ENCODE assay signal across 21 cellular contexts in the genomic region with DNA sequence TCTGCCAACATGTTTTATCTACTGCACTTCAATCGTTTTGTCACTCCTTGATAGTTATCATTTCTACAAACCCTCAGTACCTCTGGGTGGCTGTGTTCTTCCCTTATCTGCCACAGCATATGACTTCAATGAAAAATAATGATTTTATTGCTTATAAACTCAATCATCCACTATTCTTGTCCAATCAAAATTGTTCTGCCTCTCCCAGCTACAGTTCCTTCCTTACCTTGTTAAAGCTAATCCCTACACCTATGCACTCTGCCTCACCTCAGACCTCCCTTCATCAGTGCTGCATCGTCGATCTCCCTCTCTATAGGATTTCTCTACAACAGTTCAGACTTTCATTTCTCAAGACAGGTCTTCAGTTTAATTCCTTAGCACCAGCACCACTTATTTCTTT. TPM values are rescaled to one million over a fixed set of nuclear protein-coding genes. Genes with fewer than 3 reads are reported as not detected.
DNase-seq lines count a peak whose midpoint lies in the region; ATAC-seq, FAIRE-seq and TF ChIP-seq lines count a peak whose summit lies in the region.
"Had no signal": no experiment of that assay in that cellular context is flagged by ENCODE, and none has a peak within 500 bp of the region (broad histone marks: within the 10 kb centered on the region; RNA-seq: fewer than 3 reads in every experiment).

No MANE protein-coding gene starts in this region.

- no peak overlapping the region for H3K4me3 ChIP-seq in CD4-positive, alpha-beta memory T cell (ENCODE audit: low read length in 2 of 2)
- H3K4me3 ChIP-seq in mucosa of descending colon (no peak overlapping the region), small intestine (ENCODE audit: low read depth in 1 of 2, low read length in 2 of 2) (no peak overlapping the region), SJCRH30 (no peak overlapping the region)
- H3K4me3 ChIP-seq: A549 had no signal

- H3K4me3 Mint-ChIP-seq in CD4-positive, alpha-beta memory T cell: no peak overlapping the region
- peak overlapping the region; percentile 66 for H3K4me3 Mint-ChIP-seq in endothelial cell (ENCODE audit: unreplicated experiment)
- H3K4me3 Mint-ChIP-seq: B cell; CD4-positive, alpha-beta T cell; CD8-positive, alpha-beta memory T cell had no signal

- peaks cover 7 to 11% (median 10%) of the 10 kb centered on the region in 4 donors for H3K4me1 Mint-ChIP-seq in CD4-positive, alpha-beta memory T cell
- H3K4me1 Mint-ChIP-seq in endothelial cell (ENCODE audit: unreplicated experiment): no peaks in the 10 kb centered on the region

- H3K4me1 ChIP-seq in CD4-positive, alpha-beta memory T cell (ENCODE audit: insufficient read depth, low read length): peaks cover 4% of the 10 kb centered on the region
- H3K4me1 ChIP-seq in mucosa of descending colon (ENCODE audit: low read depth) (no peaks in the 10 kb centered on the region), small intestine (ENCODE audit: control insufficient read depth in 2 of 2, insufficient read depth in 1 of 2, low read depth in 1 of 2, low read length in 1 of 2) (no peaks in the 10 kb centered on the region), SJCRH30 (peaks cover 4% of the 10 kb centered on the region; the same call in 1 of the 2 replicates)
- H3K4me1 ChIP-seq: A549 had no signal

- ATAC-seq in mucosa of descending colon: peak; percentile 64
- ATAC-seq in HG03378 (IDR thresholded peaks at IDR 0.05; ENCODE audit: unreplicated experiment): no peak
- ATAC-seq: A549 had no signal

- no peak for TF ChIP-seq CTCF in endothelial cell (IDR thresholded peaks at IDR 0.05; ENCODE audit: unreplicated experiment)
- no peak for TF ChIP-seq CTCF in mucosa of descending colon (IDR thresholded peaks at IDR 0.05)

- H3K27me3 Mint-ChIP-seq in CD4-positive, alpha-beta memory T cell: no peaks in the 10 kb centered on the region
- peaks cover 6% of the 10 kb centered on the region for H3K27me3 Mint-ChIP-seq in endothelial cell (ENCODE audit: unreplicated experiment)
- H3K27me3 Mint-ChIP-seq: B cell; CD4-positive, alpha-beta T cell; CD8-positive, alpha-beta memory T cell had no signal

- H3K36me3 Mint-ChIP-seq in CD4-positive, alpha-beta memory T cell: peaks cover 17 to 34% of the 10 kb centered on the region in 2 donors
- peaks cover 62% of the 10 kb centered on the region for H3K36me3 Mint-ChIP-seq in endothelial cell (ENCODE audit: low read depth, unreplicated experiment)

- CTCF ChIA-PET in CD4-positive, alpha-beta memory T cell (lab: Charles Lee; ENCODE audit: partially characterized antibody): interaction anchor here (0.9 to 2.0 kb wide), 6 partner anchors 11 to 248 kb away, joined by 3 to 16 read pairs (median 4); no protein-coding TSS in a partner anchor

- H3K36me3 ChIP-seq in CD4-positive, alpha-beta memory T cell (ENCODE audit: insufficient read depth, low read length): no peaks in the 10 kb centered on the region
- H3K36me3 ChIP-seq in mucosa of descending colon (ENCODE audit: low read depth) (no peaks in the 10 kb centered on the region), small intestine (ENCODE audit: control insufficient read depth in 2 of 2, insufficient read depth in 2 of 2, low read length in 2 of 2) (no peaks in the 10 kb centered on the region), SJCRH30 (no peaks in the 10 kb centered on the region)

- POLR2A ChIA-PET in CD4-positive, alpha-beta memory T cell (lab: Charles Lee; ENCODE audit: partially characterized antibody): no interaction called here

- no peak overlapping the region for H3K27ac ChIP-seq in CD4-positive, alpha-beta memory T cell (ENCODE audit: low read depth, low read length)
- peak overlapping the region in 1 of 2 donors; percentile 24 for H3K27ac ChIP-seq in small intestine (ENCODE audit: low read depth in 1 of 2, low read length in 1 of 2)
- no peak overlapping the region for H3K27ac ChIP-seq in SJCRH30
- H3K27ac ChIP-seq: 22Rv1; A549; BLaER1 treated with 17β-estradiol and CSF1 and Interleukin-3, amounts not matched to agents 10 nM and 100 nM; C4-2B had no signal

- intact Hi-C loops in CD4-positive, alpha-beta memory T cell (cut with micrococcal nuclease): no loop called here
- intact Hi-C loops in mucosa of descending colon (cut with DNase I, micrococcal nuclease): no loop called here

- DNase-seq in CD4-positive, alpha-beta memory T cell: no peak
- no peak for DNase-seq in endothelial cell (ENCODE audit: low spot score)
- DNase-seq in mucosa of descending colon: no peak
- peak; percentile 67 for DNase-seq in small intestine
- DNase-seq in SJCRH30: no peak
- no peak for DNase-seq in DMS 273 treated with DMSO at 0.1 percent for 48 hours (lab: John Stamatoyannopoulos, UW)
- DNase-seq: AML-193; CD4-positive, alpha-beta T cell; CD8-positive, alpha-beta memory T cell; COR-L47; DMS79 treated with DMSO at 0.1 percent for 48 hours; GF-D8 had no signal

- no peaks in the 10 kb centered on the region for H3K9me3 ChIP-seq in CD4-positive, alpha-beta memory T cell (ENCODE audit: control insufficient read depth in 1 of 2, low read length in 2 of 2)
- H3K9me3 ChIP-seq in mucosa of descending colon: no peaks in the 10 kb centered on the region
- H3K9me3 ChIP-seq in small intestine (ENCODE audit: control insufficient read depth, low read depth): no peaks in the 10 kb centered on the region
- H3K9me3 ChIP-seq in SJCRH30 (replicated peaks): peaks cover 6% of the 10 kb centered on the region; the same call in 1 of the 2 replicates
- H3K9me3 ChIP-seq: A549 had no signal

- H3K27ac Mint-ChIP-seq in CD4-positive, alpha-beta memory T cell: peak overlapping the region in 4 of 7 donors; percentile 0 to 78 (median 31)
- no peak overlapping the region for H3K27ac Mint-ChIP-seq in endothelial cell (ENCODE audit: unreplicated experiment)
- H3K27ac Mint-ChIP-seq: B cell; CD4-positive, alpha-beta T cell had no signal

- FAIRE-seq in small intestine (lab: Jason Lieb, UNC): no peak
- FAIRE-seq: A549, G401.6, GM12891, GM19239 had no signal

- H3K9me3 Mint-ChIP-seq in CD4-positive, alpha-beta memory T cell: peaks cover 0 to 2% (median 0%) of the 10 kb centered on the region in 8 donors
- H3K9me3 Mint-ChIP-seq in endothelial cell (ENCODE audit: unreplicated experiment): peaks cover 23% of the 10 kb centered on the region
- H3K9me3 Mint-ChIP-seq: CD4-positive, alpha-beta T cell; CD8-positive, alpha-beta memory T cell had no signal

- WGBS in small intestine, 3 donors: 14 to 70% (median 43%) methylated on average over 3 of the region's 3 CpGs

- no peaks in the 10 kb centered on the region for H3K27me3 ChIP-seq in CD4-positive, alpha-beta memory T cell (ENCODE audit: insufficient read depth, low read length)
- H3K27me3 ChIP-seq in small intestine (ENCODE audit: control insufficient read depth in 2 of 2, insufficient read depth in 2 of 2, low read length in 2 of 2): no peaks in the 10 kb centered on the region
- H3K27me3 ChIP-seq in SJCRH30: no peaks in the 10 kb centered on the region
- H3K27me3 ChIP-seq: BLaER1 treated with 17β-estradiol and CSF1 and Interleukin-3, amounts not matched to agents 10 nM and 100 nM had no signal

RNA-seq across cellular contexts. Expression of gene ERGIC2, which starts 58.8 kb away (rescaled TPM):
- 10 to 100 TPM; 74.9 to 82.9 TPM for total RNA-seq in CD4-positive, alpha-beta memory T cell
- polyA plus RNA-seq in CD4-positive, alpha-beta memory T cell: 100 to 1,000 TPM in 1 of 2 donors, 10 to 100 TPM in 1; 94.9 to 104 TPM
- total RNA-seq in endothelial cell (ENCODE audit: unreplicated experiment) (44.4 TPM), mucosa of descending colon (10 to 100 TPM; 42.0 to 65.4 (median 45.1) TPM)
- polyA plus RNA-seq in small intestine: 10 to 100 TPM; 10.8 to 35.3 (median 13.0) TPM
- 106 and 115 TPM in 2 replicates for total RNA-seq in SJCRH30 (2014; rRNA removed; shearing (Covaris generic))
